1 cellular context compared by ENCODE assay signal in the genomic region with DNA sequence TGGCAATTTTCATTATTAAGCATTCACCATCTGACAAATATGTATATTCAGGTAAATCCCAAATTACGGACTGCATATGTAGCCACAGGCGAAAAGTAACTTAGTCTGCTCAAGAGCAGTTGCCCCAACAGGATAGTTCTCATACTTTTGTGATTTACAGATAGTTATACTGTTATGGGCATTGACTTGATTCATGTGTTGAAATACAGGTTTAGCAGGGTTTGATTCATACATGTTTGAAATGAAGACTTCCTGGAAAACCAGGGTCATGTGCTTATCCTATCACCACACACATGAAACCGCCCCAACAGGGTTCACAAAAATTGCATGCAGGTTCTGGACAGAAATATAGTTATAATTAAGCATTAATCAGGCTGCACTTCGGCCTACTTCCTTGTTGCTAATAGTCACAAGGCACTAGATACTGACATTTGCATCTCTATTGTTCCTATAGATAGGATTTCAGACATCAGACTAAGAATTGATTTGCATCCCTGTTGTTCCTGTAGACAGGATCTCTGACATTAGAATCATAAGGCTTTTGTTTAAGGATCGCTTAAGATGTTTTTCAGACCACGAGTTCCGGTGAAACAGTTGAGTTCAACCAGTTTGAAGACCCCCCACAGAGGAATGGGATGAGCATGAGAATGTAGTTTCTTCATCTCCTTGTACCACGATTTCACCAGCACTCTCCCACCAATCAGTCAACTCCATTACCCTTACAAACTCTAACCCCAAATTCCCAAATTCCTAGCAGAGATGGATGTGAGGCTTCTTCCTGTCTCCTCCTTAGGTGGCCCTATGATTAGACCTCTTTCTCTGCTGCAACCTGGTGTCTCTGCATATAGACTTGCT.
TF ChIP-seq lines count a peak whose summit lies in the region.

No MANE protein-coding gene starts in this region.

TF ChIP-seq in Ishikawa, 13 proteins besides CTCF, POLR2A, EP300 and RAD21 (continued from another document):
- no peak for TF ChIP-seq REST (IDR thresholded peaks at IDR 0.05; ENCODE audit: low read depth)
- TF ChIP-seq ZBTB7A (IDR thresholded peaks at IDR 0.05; ENCODE audit: low read depth), result no peak
- TF ChIP-seq CEBPB (IDR thresholded peaks at IDR 0.05), result no peak
- TF ChIP-seq CREB1 (IDR thresholded peaks at IDR 0.05; ENCODE audit: low read depth), result no peak
- TF ChIP-seq EGR1 (IDR thresholded peaks at IDR 0.05), result no peak
- TF ChIP-seq TAF1 (IDR thresholded peaks at IDR 0.05; ENCODE audit: low read depth), result no peak
- TF ChIP-seq NFIC (IDR thresholded peaks at IDR 0.05), result no peak
- peak; percentile 60 for TF ChIP-seq USF1 (IDR thresholded peaks at IDR 0.05)
- TF ChIP-seq MAX (IDR thresholded peaks at IDR 0.05), result peak; percentile 54; the same call in 1 of the 2 replicates
- TF ChIP-seq TCF12 (IDR thresholded peaks at IDR 0.05; ENCODE audit: low read depth), result 0 out of 2 replicates have a peak, but pooled peaks have one; percentile 12
- TF ChIP-seq YY1 (IDR thresholded peaks at IDR 0.05; ENCODE audit: low read depth), result no peak
- TF ChIP-seq TEAD4 (IDR thresholded peaks at IDR 0.05), result peak; percentile 12; the same call in 1 of the 2 replicates
